Comparison of ENCODE assay signal across 10 cellular contexts in genomic region chr7:141700291-141700847, GRCh38. TPM values are rescaled to one million over a fixed set of nuclear protein-coding genes. Genes with fewer than 3 reads are reported as not detected.
A peak's percentile ranks its signal among the peaks of the same experiment; 100 is the strongest.
DNase-seq lines count a peak whose midpoint lies in the region; ATAC-seq and TF ChIP-seq lines count a peak whose summit lies in the region.
"Had no signal": no experiment of that assay in that cellular context is flagged by ENCODE, and none has a peak within 500 bp of the region (broad histone marks: within the 10 kb centered on the region; RNA-seq: fewer than 3 reads in every experiment).

No MANE protein-coding gene starts in this region.

- H3K9me3 ChIP-seq in HCT116 (ENCODE audit: control insufficient read depth in 1 of 2, insufficient read depth in 1 of 2, low read depth in 1 of 2, low read length in 2 of 2): no peaks in the 10 kb centered on the region
- H3K9me3 ChIP-seq in mucosa of rectum (ENCODE audit: control insufficient read depth in 2 of 2, low read length in 2 of 2): no peaks in the 10 kb centered on the region
- no peaks in the 10 kb centered on the region for H3K9me3 ChIP-seq in aorta (ENCODE audit: control insufficient read depth, low read length)

- DNase-seq in HCT116 (ENCODE audit: low read depth, low spot score) (no peak), caudate nucleus (lab: John Stamatoyannopoulos, UW) (peak in 3 of 61 donors; percentile 57 to 59 (median 58)), aorta (no peak), NCI-H1092 (lab: John Stamatoyannopoulos, UW) (no peak), NCI-H1694 (lab: John Stamatoyannopoulos, UW) (no peak)
- DNase-seq in activated CD8-positive, alpha-beta memory T cell treated with anti-CD3 and anti-CD28 coated beads, Interleukin-2, amount 50 U/mL, for 4 hours: no peak
- DNase-seq: stimulated activated CD4-positive, alpha-beta T cell treated with anti-CD3 and anti-CD28 coated beads, Interleukin-12 subunit alpha, Interleukin-12 subunit beta, amount 100 ng/mL, for 4 hours had no signal

- POLR2A ChIA-PET in HCT116 (lab: Charles Lee): no interaction called here

- intact Hi-C loops in HCT116 (cut with micrococcal nuclease) (no loop called here), aorta (cut with DNase I) (loop anchor here (5.0 kb wide), 2 partner anchors 37 to 43 kb away; partner anchors contain the start of gene SSBP1 (in 1 of the 2))

- CTCF ChIA-PET in HCT116 (lab: Charles Lee): no interaction called here

- H3K27ac ChIP-seq in ACC112 (ENCODE audit: low read depth, low read length) (no peak overlapping the region), HCT116 (ENCODE audit: low read depth, low read length) (no peak overlapping the region), caudate nucleus (ENCODE audit: low read depth, low read length) (peak overlapping the region; percentile 72), mucosa of rectum (ENCODE audit: low read depth in 2 of 2, low read length in 2 of 2) (peak overlapping the region in 1 of 2 donors; percentile 11), aorta (ENCODE audit: low read depth in 1 of 2, low read length in 2 of 2) (peak overlapping the region in 1 of 2 donors; percentile 67)

- ATAC-seq in HCT116: no peak
- ATAC-seq in aorta (ENCODE audit: low FRiP score): no peak
- ATAC-seq: K562 had no signal

- TSS peak; percentile 47 for BruUV-seq in HCT116 (replicated peaks; lab: Mats Ljungman, UMichigan)

- no peaks in the 10 kb centered on the region for H3K9me2 ChIP-seq in HCT116 (ENCODE audit: insufficient read depth)

- H2AFZ ChIP-seq in ACC112 (ENCODE audit: low read length, unreplicated experiment) (no peak overlapping the region), HCT116 (ENCODE audit: low read depth, low read length, poor library complexity, severe bottlenecking) (no peak overlapping the region)

- peak overlapping the region; percentile 46; the same call in 1 of the 2 replicates for H3K4me2 ChIP-seq in HCT116 (ENCODE audit: low read length)

- H3K4me1 ChIP-seq in ACC112 (ENCODE audit: control insufficient read depth, insufficient read depth, low read length, unreplicated experiment): peaks cover 8% of the 10 kb centered on the region
- H3K4me1 ChIP-seq in HCT116 (ENCODE audit: control insufficient read depth in 1 of 2, insufficient read depth in 2 of 2, low read length in 2 of 2): peaks cover 8 to 14% of the 10 kb centered on the region in 2 experiments; a peak in 2 of 4 replicates
- peaks cover 20 to 41% of the 10 kb centered on the region in 2 donors for H3K4me1 ChIP-seq in mucosa of rectum (ENCODE audit: control insufficient read depth in 2 of 2, insufficient read depth in 2 of 2, low read length in 2 of 2)
- peaks cover 6 to 16% of the 10 kb centered on the region in 2 donors for H3K4me1 ChIP-seq in aorta (ENCODE audit: control insufficient read depth in 1 of 2, insufficient read depth in 2 of 2, low read length in 2 of 2)

- no peak for TF ChIP-seq RAD21 in HCT116 (IDR thresholded peaks at IDR 0.05; ENCODE audit: low read depth)

- RAD21 ChIA-PET in HCT116 (lab: Charles Lee; ENCODE audit: low non-redundant PET in 1 of 2, low total read pairs in 2 of 2, uncharacterized antibody in 2 of 2, unreplicated experiment in 2 of 2): no interaction called here

- H3K36me3 ChIP-seq in ACC112 (ENCODE audit: insufficient read depth, low read length) (no peaks in the 10 kb centered on the region), HCT116 (ENCODE audit: control insufficient read depth in 1 of 2, insufficient read depth in 2 of 2, low read length in 2 of 2) (no peaks in the 10 kb centered on the region), mucosa of rectum (ENCODE audit: control insufficient read depth in 2 of 2, insufficient read depth in 2 of 2, low read length in 2 of 2) (no peaks in the 10 kb centered on the region), aorta (ENCODE audit: control insufficient read depth in 1 of 2, insufficient read depth in 2 of 2, low read length in 1 of 2) (no peaks in the 10 kb centered on the region)

- H3K9ac ChIP-seq in HCT116 (ENCODE audit: low read length) (no peak overlapping the region), mucosa of rectum (ENCODE audit: low read depth in 1 of 2, low read length in 2 of 2) (peak overlapping the region in 1 of 2 donors; percentile 33)

- WGBS in aorta, 2 donors: 37 to 39% methylated on average over 5 of the region's 5 CpGs

- TF ChIP-seq POLR2A in HCT116 (IDR thresholded peaks at IDR 0.05; ENCODE audit: borderline replicate concordance, extremely low read depth, insufficient read depth, insufficient read length): no peak

- H3K4me3 ChIP-seq in ACC112 (ENCODE audit: low read depth, low read length) (peak overlapping the region; percentile 92), HCT116 (replicated peaks in 1 of 2; ENCODE audit: low read depth in 1 of 2, low read length in 2 of 2) (no peak overlapping the region), mucosa of rectum (ENCODE audit: low read length in 2 of 2) (peak overlapping the region; percentile 45 to 70), aorta (ENCODE audit: low read length in 2 of 2) (peak overlapping the region in 1 of 2 donors; percentile 99)
- H3K4me3 ChIP-seq: K562 had no signal

- H3K27me3 ChIP-seq in ACC112 (ENCODE audit: insufficient read depth, low read length) (peaks cover 6% of the 10 kb centered on the region; the same call in 1 of the 2 replicates), HCT116 (ENCODE audit: insufficient read depth, low read length) (no peaks in the 10 kb centered on the region), mucosa of rectum (ENCODE audit: control insufficient read depth in 2 of 2, insufficient read depth in 2 of 2, low read length in 2 of 2) (no peaks in the 10 kb centered on the region), aorta (ENCODE audit: control insufficient read depth in 1 of 2, insufficient read depth in 2 of 2, low read length in 1 of 2) (no peaks in the 10 kb centered on the region)

- no peak for TF ChIP-seq CTCF in HCT116 (IDR thresholded peaks at IDR 0.05 in 2 of 3, conservative IDR thresholded peaks at IDR 0.05 in 1 of 3; ENCODE audit: borderline replicate concordance in 1 of 3, insufficient read depth in 1 of 3, low read depth in 2 of 3, low read length in 2 of 3)

- no peaks in the 10 kb centered on the region for H4K20me1 ChIP-seq in HCT116 (ENCODE audit: insufficient read depth)

- H3K79me2 ChIP-seq in ACC112 (ENCODE audit: control insufficient read depth, insufficient read depth, low read length, unreplicated experiment) (no peaks in the 10 kb centered on the region), HCT116 (ENCODE audit: insufficient read depth, low read length) (peaks cover 3% of the 10 kb centered on the region; the same call in 1 of the 2 replicates)

TF ChIP-seq in HCT116, 20 proteins besides CTCF, POLR2A, EP300 and RAD21:
- no peak for TF ChIP-seq ZNF274 (IDR thresholded peaks at IDR 0.05; ENCODE audit: low read depth, low read length)
- TF ChIP-seq ELF1 (IDR thresholded peaks at IDR 0.05; ENCODE audit: borderline replicate concordance, low read depth): no peak
- TF ChIP-seq JUND (IDR thresholded peaks at IDR 0.05): no peak
- no peak for TF ChIP-seq SRF (IDR thresholded peaks at IDR 0.05; ENCODE audit: low read depth)
- TF ChIP-seq EGR1 (IDR thresholded peaks at IDR 0.05; ENCODE audit: low read depth): no peak
- TF ChIP-seq YY1 (IDR thresholded peaks at IDR 0.05; ENCODE audit: extremely low read depth, insufficient replicate concordance, low read depth, low read length): no peak
- TF ChIP-seq FOSL1 (IDR thresholded peaks at IDR 0.05; ENCODE audit: low read depth): no peak
- TF ChIP-seq POLR2AphosphoS5 (IDR thresholded peaks at IDR 0.05; ENCODE audit: low read depth, low read length): no peak

RNA-seq across cellular contexts. Expression of gene DENND11, which starts 1.6 kb away (rescaled TPM):
- total RNA-seq in HCT116 (2021; ENCODE audit: unreplicated experiment) (23.4 TPM), aorta (10 to 100 TPM; 19.1 to 31.6 TPM)
- polyA plus RNA-seq in HCT116 (2012): 8.1 and 10.4 TPM in 2 replicates
- 10 to 100 TPM in 1 of 2 donors, 1 to 10 TPM in 1; 7.3 to 11.8 TPM for polyA plus RNA-seq in aorta

RNA-seq across cellular contexts. Expression of gene WEE2, which starts 7.8 kb away (rescaled TPM):
- total RNA-seq in HCT116 (2021; ENCODE audit: unreplicated experiment): not detected
- 0.05 TPM in 1 of 2 replicates, not detected in the other for polyA plus RNA-seq in HCT116 (2012)
- under 1 TPM in 1 of 2 donors, not detected in 1; 0.12 TPM for total RNA-seq in aorta
- not detected for polyA plus RNA-seq in aorta
- total RNA-seq: K562 had no signal
- polyA plus RNA-seq: K562 had no signal

RNA-seq across cellular contexts. Expression of gene SSBP1, which starts 37.8 kb away (rescaled TPM):
- total RNA-seq in HCT116 (2021; ENCODE audit: unreplicated experiment) (171 TPM), aorta (10 to 100 TPM; 72.1 to 77.0 TPM)
- polyA plus RNA-seq in HCT116 (2012): 126 and 170 TPM in 2 replicates
- polyA plus RNA-seq in aorta: 100 to 1,000 TPM; 157 to 162 TPM

Comparison
In these comparisons a context has a peak if more than half of its experiments do, and no peak if none do; other contexts are left out.
1. H3K4me3 ChIP-seq: peak in ACC112 (single experiment) and mucosa of rectum (2 of 2); none in HCT116 (0 of 2).